In genomic region chr19:49847731-49848696, GRCh38 we compare ENCODE assay signal across 10 cellular contexts. TPM values are rescaled to one million over a fixed set of nuclear protein-coding genes. Genes with fewer than 3 reads are reported as not detected.
DNase-seq lines count a peak whose midpoint lies in the region; ATAC-seq and TF ChIP-seq lines count a peak whose summit lies in the region.
"Had no signal": no experiment of that assay in that cellular context is flagged by ENCODE, and none has a peak within 500 bp of the region (broad histone marks: within the 10 kb centered on the region; RNA-seq: fewer than 3 reads in every experiment).

No MANE protein-coding gene starts in this region.

- TF ChIP-seq CTCF in AG09309 (IDR thresholded peaks at IDR 0.05; ENCODE audit: control insufficient read depth, insufficient read depth, low read depth, low read length, missing control alignments) (no peak), foreskin fibroblast (IDR thresholded peaks at IDR 0.05; ENCODE audit: low read depth, low read length) (no peak)

- peak; percentile 80 for DNase-seq in AG09309 (ENCODE audit: low read depth)
- peak; percentile 87 for DNase-seq in HS-27A (ENCODE audit: low read depth)
- peak; percentile 22 for DNase-seq in T1000 (lab: John Stamatoyannopoulos, UW)
- peak; percentile 82 to 89 for DNase-seq in foreskin fibroblast
- no peak for DNase-seq in NCI-H748 treated with DMSO at 0.1 percent for 48 hours (lab: John Stamatoyannopoulos, UW)
- DNase-seq in medulla oblongata (ENCODE audit: extremely low spot score): no peak
- DNase-seq in T-helper 17 cell: no peak
- DNase-seq: nucleus accumbens, thyroid gland had no signal

- no peaks in the 10 kb centered on the region for H3K36me3 Mint-ChIP-seq in T-helper 17 cell (ENCODE audit: low read depth)

- peaks cover 16% of the 10 kb centered on the region for H3K4me1 Mint-ChIP-seq in T-helper 17 cell

- ATAC-seq in GM21367 (IDR thresholded peaks at IDR 0.05; ENCODE audit: unreplicated experiment) (no peak), T-helper 17 cell (no peak)

- H3K27me3 Mint-ChIP-seq in T-helper 17 cell: no peaks in the 10 kb centered on the region

- no peak overlapping the region for H3K27ac Mint-ChIP-seq in T-helper 17 cell

- H3K4me3 ChIP-seq in AG09309 (ENCODE audit: control insufficient read depth, low read depth, low read length) (no peak overlapping the region), foreskin fibroblast (ENCODE audit: low read depth in 1 of 2, low read length in 2 of 2) (no peak overlapping the region)
- H3K4me3 ChIP-seq: thyroid gland had no signal

- no peak overlapping the region for H3K4me3 Mint-ChIP-seq in T-helper 17 cell

- no peaks in the 10 kb centered on the region for H3K9me3 ChIP-seq in T-helper 17 cell (ENCODE audit: control insufficient read depth, low read length, poor library complexity, severe bottlenecking)
- H3K9me3 ChIP-seq: thyroid gland had no signal

RNA-seq across cellular contexts. Expression of gene PTOV1, which starts 2.9 kb away (rescaled TPM):
- total RNA-seq in T-helper 17 cell: 100 to 1,000 TPM; 125 to 162 TPM

RNA-seq across cellular contexts. Expression of gene PNKP, which starts 19.4 kb away (rescaled TPM):
- total RNA-seq in T-helper 17 cell: 100 to 1,000 TPM; 170 to 196 TPM

RNA-seq across cellular contexts. Expression of gene AKT1S1, which starts 29.1 kb away (rescaled TPM):
- total RNA-seq in T-helper 17 cell: 10 to 100 TPM; 19.2 to 33.8 TPM

RNA-seq across cellular contexts. Expression of gene TBC1D17, which starts 29.5 kb away (rescaled TPM):
- 10 to 100 TPM; 44.1 to 57.3 TPM for total RNA-seq in T-helper 17 cell

RNA-seq across cellular contexts. Expression of gene MED25, which starts 29.9 kb away (rescaled TPM):
- 100 to 1,000 TPM in 1 of 2 donors, 10 to 100 TPM in 1; 94.8 to 108 TPM for total RNA-seq in T-helper 17 cell

Comparison
In these comparisons a context has a peak if more than half of its experiments do, and no peak if none do; other contexts are left out.
1. DNase-seq: peak in AG09309 (single experiment), HS-27A (single experiment), T1000 (single experiment) and foreskin fibroblast (2 of 2); none in NCI-H748 treated with DMSO at 0.1 percent for 48 hours (single experiment), medulla oblongata (single experiment) and T-helper 17 cell (0 of 3).